23 cellular contexts compared by ENCODE assay signal in the genomic region with DNA sequence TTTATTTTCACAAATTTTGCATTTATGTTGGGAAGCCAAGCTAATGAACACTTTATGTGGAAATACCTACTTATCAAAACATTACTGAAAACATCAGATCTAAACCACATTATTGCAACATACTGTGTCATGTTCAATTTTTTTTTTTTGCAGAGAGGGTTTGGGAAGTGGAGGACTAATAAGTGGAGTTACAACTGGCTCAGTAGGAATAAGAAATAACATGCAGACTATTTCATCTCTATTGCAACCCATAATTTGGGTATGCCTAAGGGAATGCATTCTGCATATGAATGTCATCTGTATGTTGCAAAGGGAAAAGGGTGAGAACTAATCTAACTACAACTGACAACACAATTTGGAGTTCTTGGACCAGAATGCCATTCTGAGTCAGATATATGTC. TPM values are rescaled to one million over a fixed set of nuclear protein-coding genes. Genes with fewer than 3 reads are reported as not detected.
DNase-seq lines count a peak whose midpoint lies in the region; ATAC-seq and TF ChIP-seq lines count a peak whose summit lies in the region.
"Had no signal": no experiment of that assay in that cellular context is flagged by ENCODE, and none has a peak within 500 bp of the region (broad histone marks: within the 10 kb centered on the region; RNA-seq: fewer than 3 reads in every experiment).

No MANE protein-coding gene starts in this region.

- H3K23ac ChIP-seq in mesenchymal stem cell (ENCODE audit: low read length in 2 of 2), result no peak overlapping the region

- peaks cover 38% of the 10 kb centered on the region for H3K36me3 Mint-ChIP-seq in mesothelial cell of epicardium

- H3K18ac ChIP-seq in mesenchymal stem cell (ENCODE audit: low read depth in 1 of 2, low read length in 2 of 2), result no peak overlapping the region

- H3K36me3 ChIP-seq in mammary epithelial cell (ENCODE audit: insufficient read depth, low read length) (peaks cover 6% of the 10 kb centered on the region), mesenchymal stem cell (ENCODE audit: control insufficient read depth in 1 of 2, insufficient read depth in 2 of 2, low read depth in 1 of 2, low read length in 2 of 2) (peaks cover 8 to 35% of the 10 kb centered on the region in 2 experiments), HAP-1 (replicated peaks) (no peaks in the 10 kb centered on the region; the same call in none of the 2 replicates)

- intact Hi-C loops in mammary epithelial cell (cut with micrococcal nuclease), result no loop called here

- no peak overlapping the region for H3K27ac ChIP-seq in mammary epithelial cell (ENCODE audit: insufficient read depth, low read depth, low read length)
- H3K27ac ChIP-seq in mesenchymal stem cell (ENCODE audit: low read length, poor library complexity, severe bottlenecking), result no peak overlapping the region
- H3K27ac ChIP-seq: cardiac muscle cell, heart left ventricle, skin epidermis, vagina had no signal

- H3K4me1 Mint-ChIP-seq in mesothelial cell of epicardium, result no peaks in the 10 kb centered on the region

- H3K79me2 ChIP-seq in mammary epithelial cell (ENCODE audit: insufficient read depth, low read length), result no peaks in the 10 kb centered on the region

- dilution Hi-C loops in mammary epithelial cell (cut with HindIII; ENCODE audit: low sequenced_read_pairs), result no loop called here

- no peak overlapping the region for H4K91ac ChIP-seq in mesenchymal stem cell (ENCODE audit: low read length)

- no peak overlapping the region for H3K9ac ChIP-seq in mammary epithelial cell (ENCODE audit: insufficient read depth, low read length)
- no peak overlapping the region for H3K9ac ChIP-seq in mesenchymal stem cell (ENCODE audit: low read length)

- no peak for ATAC-seq in GM21723 (IDR thresholded peaks at IDR 0.05; ENCODE audit: unreplicated experiment)
- ATAC-seq: heart left ventricle; stimulated activated naive CD8-positive, alpha-beta T cell treated with anti-CD3 and anti-CD28 coated beads, Interleukin-15, Interleukin-2, amounts not matched to agents 100 U/mL and 50 U/mL, for 24 hours had no signal

- no peak overlapping the region for H3K4ac ChIP-seq in mesenchymal stem cell (ENCODE audit: low read depth in 1 of 2, low read length in 2 of 2)

- H3K4me2 ChIP-seq in mammary epithelial cell (ENCODE audit: insufficient read depth, low read depth, low read length) (peak overlapping the region; percentile 9), mesenchymal stem cell (ENCODE audit: low read length, poor library complexity, severe bottlenecking) (no peak overlapping the region)

- no peaks in the 10 kb centered on the region for H3K9me3 Mint-ChIP-seq in mesothelial cell of epicardium
- H3K9me3 Mint-ChIP-seq: CD14-positive monocyte had no signal

- H3K27me3 Mint-ChIP-seq in mesothelial cell of epicardium (ENCODE audit: low read depth), result no peaks in the 10 kb centered on the region

- H4K8ac ChIP-seq in mesenchymal stem cell (ENCODE audit: low read length), result no peak overlapping the region

- CTCF ChIA-PET in mammary epithelial cell (lab: Charles Lee; ENCODE audit: low non-redundant PET), result no interaction called here

- H2AFZ ChIP-seq in mammary epithelial cell (ENCODE audit: low read depth, low read length), result no peak overlapping the region
- no peak overlapping the region for H2AFZ ChIP-seq in mesenchymal stem cell (ENCODE audit: low read depth, low read length)

- H2AK5ac ChIP-seq in mesenchymal stem cell (ENCODE audit: low read length, severe bottlenecking), result no peak overlapping the region

- H3K4me1 ChIP-seq in mammary epithelial cell (ENCODE audit: insufficient read depth, low read length), result peaks cover 13% of the 10 kb centered on the region
- H3K4me1 ChIP-seq in mesenchymal stem cell (ENCODE audit: control insufficient read depth, insufficient read depth, low read depth, low read length), result no peaks in the 10 kb centered on the region
- H3K4me1 ChIP-seq in HAP-1, result peaks cover 4% of the 10 kb centered on the region; the same call in 1 of the 2 replicates
- H3K4me1 ChIP-seq: heart left ventricle, vagina had no signal

- peaks cover 4% of the 10 kb centered on the region for H3K79me1 ChIP-seq in mesenchymal stem cell (replicated peaks; ENCODE audit: low read length, poor library complexity, severe bottlenecking)

- no peak overlapping the region for H3K27ac Mint-ChIP-seq in mesothelial cell of epicardium

- TF ChIP-seq CTCF in mammary epithelial cell (conservative IDR thresholded peaks at IDR 0.05 in 1 of 2, IDR thresholded peaks at IDR 0.05 in 1 of 2; ENCODE audit: extremely low read depth in 1 of 2, insufficient read depth in 1 of 2, low read depth in 1 of 2, low read length in 2 of 2), result no peak
- TF ChIP-seq CTCF in mesothelial cell of epicardium (IDR thresholded peaks at IDR 0.05; ENCODE audit: unreplicated experiment), result no peak

- H4K20me1 ChIP-seq in mammary epithelial cell (ENCODE audit: insufficient read depth, low read length), result no peaks in the 10 kb centered on the region

- DNase-seq in EH (ENCODE audit: low read depth) (peak; percentile 69), MV-4-11 (lab: John Stamatoyannopoulos, UW) (peak; percentile 25), mammary epithelial cell (peak; percentile 75), mesenchymal stem cell (peak; percentile 60), T-helper 2 cell (no peak), HAP-1 (ENCODE audit: low spot score in 2 of 2) (no peak), mesothelial cell of epicardium (ENCODE audit: low spot score in 2 of 2, unreplicated experiment in 2 of 2) (no peak)
- DNase-seq: activated CD8-positive, alpha-beta memory T cell treated with anti-CD3 and anti-CD28 coated beads, Interleukin-2, amount 50 U/mL, for 48 hours; activated naive CD4-positive, alpha-beta T cell treated with Interleukin-2 at 50 U/mL for 16 hours; DMS79 treated with DMSO at 0.1 percent for 48 hours; effector memory CD4-positive, alpha-beta T cell; heart left ventricle; Karpas-422; kidney; NCI-H1930; NCI-H69; RPMI8226; stimulated activated naive CD8-positive, alpha-beta T cell treated with anti-CD3 and anti-CD28 coated beads, Interleukin-15, Interleukin-2, amounts not matched to agents 100 U/mL and 50 U/mL, for 24 hours had no signal

- H2BK120ac ChIP-seq in mesenchymal stem cell (ENCODE audit: low read depth, low read length), result no peak overlapping the region

- no peak overlapping the region for H2BK15ac ChIP-seq in mesenchymal stem cell (ENCODE audit: low read depth, poor library complexity, severe bottlenecking)

- H3K4me3 ChIP-seq in mammary epithelial cell (replicated peaks in 1 of 3; ENCODE audit: insufficient read depth in 1 of 3, low read depth in 2 of 3, low read length in 3 of 3) (no peak overlapping the region), mesenchymal stem cell (ENCODE audit: insufficient read depth in 1 of 2, low read depth in 1 of 2, low read length in 2 of 2) (no peak overlapping the region), HAP-1 (no peak overlapping the region)
- H3K4me3 ChIP-seq: cardiac muscle cell, heart left ventricle, skin epidermis, vagina had no signal

- no peak overlapping the region for H3K4me3 Mint-ChIP-seq in mesothelial cell of epicardium
- H3K4me3 Mint-ChIP-seq: CD14-positive monocyte had no signal

- no peaks in the 10 kb centered on the region for H3K9me3 ChIP-seq in mammary epithelial cell (replicated peaks; ENCODE audit: insufficient read depth, low read length)
- no peaks in the 10 kb centered on the region for H3K9me3 ChIP-seq in mesenchymal stem cell (ENCODE audit: control insufficient read depth, low read length)
- H3K9me3 ChIP-seq in HAP-1, result no peaks in the 10 kb centered on the region
- H3K9me3 ChIP-seq: heart left ventricle, vagina had no signal

- no peaks in the 10 kb centered on the region for H3K27me3 ChIP-seq in mammary epithelial cell (ENCODE audit: insufficient read depth, low read length)
- no peaks in the 10 kb centered on the region for H3K27me3 ChIP-seq in mesenchymal stem cell (ENCODE audit: control insufficient read depth in 1 of 2, insufficient read depth in 1 of 2, low read length in 2 of 2)
- no peaks in the 10 kb centered on the region for H3K27me3 ChIP-seq in HAP-1 (ENCODE audit: low read depth)
- H3K27me3 ChIP-seq: cardiac muscle cell, heart left ventricle, vagina had no signal

- no peak overlapping the region for H2BK12ac ChIP-seq in mesenchymal stem cell (ENCODE audit: low read length in 2 of 2)

- no peak overlapping the region for H3K14ac ChIP-seq in mesenchymal stem cell (ENCODE audit: low read length in 2 of 2)

- no peak overlapping the region for H2BK5ac ChIP-seq in mesenchymal stem cell (ENCODE audit: low read depth, low read length, poor library complexity, severe bottlenecking)

- in situ Hi-C loops in mammary epithelial cell (cut with MboI; ENCODE audit: low sequenced_read_pairs in 2 of 2), result no loop called here
- in situ Hi-C loops in HAP-1 (cut with MboI; ENCODE audit: low sequenced_read_pairs), result no loop called here

- no TSS peak for BruUV-seq in mammary epithelial cell (replicated peaks; lab: Mats Ljungman, UMichigan)

RNA-seq across cellular contexts. Expression of a gene that starts 41.8 kb away (rescaled TPM):
- 10 to 100 TPM; 29.6 to 63.3 TPM for total RNA-seq in mammary epithelial cell
- polyA plus RNA-seq in mammary epithelial cell, result 13.0 TPM
- 56.1 TPM for polyA minus RNA-seq in mammary epithelial cell
- 14.8 TPM for polyA plus RNA-seq in mesenchymal stem cell (2013, experiment 1 of 2)
- polyA plus RNA-seq in mesenchymal stem cell (2013, experiment 2 of 2), result 14.9 TPM
- 53.7 to 56.3 TPM (median 54.6 TPM) in 3 replicates for total RNA-seq in mesothelial cell of epicardium

Comparison
In these comparisons a context has a peak if more than half of its experiments do, and no peak if none do; other contexts are left out.
1. DNase-seq: peak in EH (single experiment), MV-4-11 (single experiment), mammary epithelial cell (single experiment) and mesenchymal stem cell (single experiment); none in T-helper 2 cell (0 of 5), HAP-1 (0 of 2) and mesothelial cell of epicardium (0 of 2).